In genomic region chr18:56319953-56320352, GRCh38 we compare ENCODE assay signal across 20 cellular contexts.
"Had no signal": no experiment of that assay in that cellular context is flagged by ENCODE, and none has a peak within 500 bp of the region (broad histone marks: within the 10 kb centered on the region; RNA-seq: fewer than 3 reads in every experiment).

No MANE protein-coding gene starts in this region.

- H3K9ac ChIP-seq: parathyroid adenoma had no signal

- DNase-seq: activated CD4-positive, alpha-beta T cell treated with anti-CD3 and anti-CD28 coated beads for 4 hours; activated CD8-positive, alpha-beta memory T cell treated with anti-CD3 and anti-CD28 coated beads, Interleukin-2, amount 50 U/mL, for 4 hours; activated CD8-positive, alpha-beta T cell treated with anti-CD3 and anti-CD28 coated beads, Interleukin-2, amount 10 ng/mL, durations not matched to agents 7 days and 5 days; activated gamma-delta T cell; activated T-cell treated with anti-CD3 and anti-CD28 coated beads, Interleukin-2, amount 50 U/mL, for 48 hours; central memory CD4-positive, alpha-beta T cell; effector memory CD8-positive, alpha-beta T cell; foreskin keratinocyte; glutamatergic neuron; kidney glomerular epithelial cell; left ventricle myocardium superior; mesenchymal stem cell; natural killer cell; sigmoid colon; spleen; tibial artery had no signal

- H3K27ac ChIP-seq: coronary artery, foreskin keratinocyte, neutrophil, parathyroid adenoma, sigmoid colon, spleen, tibial artery had no signal

- H3K36me3 ChIP-seq: neutrophil, sigmoid colon, spleen, tibial artery had no signal

- FAIRE-seq: urothelium cell line had no signal

- ATAC-seq: activated CD8-positive, alpha-beta T cell treated with anti-CD3 and anti-CD28 coated beads, Interleukin-2, amount 10 ng/mL, durations not matched to agents 7 days and 5 days; effector memory CD8-positive, alpha-beta T cell; foreskin keratinocyte; left ventricle myocardium superior; natural killer cell had no signal

- H3K4me3 ChIP-seq: coronary artery, sigmoid colon, spleen, tibial artery had no signal

- H3K9me3 ChIP-seq: neutrophil, sigmoid colon, spleen, tibial artery had no signal

- H3K4me1 ChIP-seq: parathyroid adenoma, sigmoid colon, tibial artery had no signal

- H3K27me3 ChIP-seq: foreskin keratinocyte, neutrophil, sigmoid colon, spleen had no signal
